In the genomic region with DNA sequence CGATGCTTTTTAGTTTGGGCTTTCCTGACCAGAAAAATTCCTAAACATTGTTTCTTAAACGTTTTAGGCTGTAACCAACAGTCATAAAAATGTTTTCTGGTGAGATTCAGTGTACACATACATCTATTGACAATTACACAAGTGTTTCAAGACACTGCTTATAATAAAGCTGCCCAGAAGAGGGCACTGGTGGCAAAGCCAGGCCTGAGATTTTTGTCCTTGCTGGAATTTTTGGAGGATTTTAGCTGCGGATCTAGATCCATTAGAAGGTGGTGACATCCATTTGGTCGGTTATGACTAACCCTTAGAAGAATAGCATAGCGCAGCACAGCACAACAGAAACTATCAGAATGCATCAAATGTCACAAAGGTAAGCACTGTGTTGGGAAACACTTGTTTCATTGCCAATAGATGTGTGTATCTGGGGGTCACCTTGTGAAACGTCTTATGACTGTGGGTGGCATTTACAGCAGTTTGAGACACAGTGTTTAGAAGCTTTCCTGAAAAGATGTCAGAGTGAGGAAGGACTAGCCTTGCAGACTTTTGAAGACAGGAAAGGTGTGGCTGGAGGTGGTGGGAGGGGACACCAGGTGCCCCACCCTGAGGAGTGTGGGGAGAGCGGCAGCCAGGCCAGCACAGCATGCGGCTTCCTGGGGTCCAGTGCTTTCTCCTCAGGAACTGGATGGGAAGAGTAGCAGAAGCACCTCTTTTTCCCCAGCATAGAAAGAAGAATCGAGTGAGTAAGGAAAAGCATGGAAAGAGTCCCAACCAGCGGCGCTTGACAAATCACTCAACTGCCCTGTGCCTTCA, we compare ENCODE assay signal across 8 cellular contexts. TPM values are rescaled to one million over a fixed set of nuclear protein-coding genes. Genes with fewer than 3 reads are reported as not detected.
DNase-seq lines count a peak whose midpoint lies in the region; ATAC-seq, FAIRE-seq and TF ChIP-seq lines count a peak whose summit lies in the region.

No MANE protein-coding gene starts in this region.

- no peak for TF ChIP-seq POLR2A in endothelial cell of umbilical vein (IDR thresholded peaks at IDR 0.05; ENCODE audit: low read depth, low read length)

- BruUV-seq in endothelial cell of umbilical vein (replicated peaks; lab: Mats Ljungman, UMichigan), result no TSS peak

- no peaks in the 10 kb centered on the region for H3K4me1 ChIP-seq in endothelial cell of umbilical vein (ENCODE audit: control insufficient read depth, extremely low read depth, insufficient read depth, low read length)
- no peaks in the 10 kb centered on the region for H3K4me1 ChIP-seq in osteoblast (ENCODE audit: insufficient read depth, low read length)

- H3K4me3 ChIP-seq in endothelial cell of umbilical vein (replicated peaks in 1 of 3; ENCODE audit: insufficient read depth in 1 of 3, low read depth in 1 of 3, low read length in 3 of 3) (no peak overlapping the region), osteoblast (ENCODE audit: insufficient read depth, low read length) (no peak overlapping the region)

- no peaks in the 10 kb centered on the region for H3K9me3 ChIP-seq in endothelial cell of umbilical vein (replicated peaks; ENCODE audit: control insufficient read depth, insufficient read depth, low read length)
- H3K9me3 ChIP-seq in osteoblast (ENCODE audit: low read depth, low read length), result no peaks in the 10 kb centered on the region

- ATAC-seq in HG02623 (IDR thresholded peaks at IDR 0.05; ENCODE audit: unreplicated experiment) (no peak), HG02588 (IDR thresholded peaks at IDR 0.05; ENCODE audit: unreplicated experiment) (no peak)

- peak; percentile 67 for FAIRE-seq in endothelial cell of umbilical vein (lab: Jason Lieb, UNC)

- H3K79me2 ChIP-seq in endothelial cell of umbilical vein (ENCODE audit: control insufficient read depth, insufficient read depth, low read length) (no peaks in the 10 kb centered on the region), osteoblast (ENCODE audit: insufficient read depth, low read length) (no peaks in the 10 kb centered on the region)

- dilution Hi-C loops in endothelial cell of umbilical vein (cut with MboI; ENCODE audit: extremely low pct_ligation_motif_present, low sequenced_read_pairs), result no loop called here

- peak; percentile 25 to 29 for TF ChIP-seq CTCF in endothelial cell of umbilical vein (IDR thresholded peaks at IDR 0.05; ENCODE audit: extremely low read depth in 1 of 2, insufficient read depth in 1 of 2, low read depth in 1 of 2, low read length in 2 of 2)
- TF ChIP-seq CTCF in osteoblast (IDR thresholded peaks at IDR 0.05; ENCODE audit: extremely low read depth, low read depth, low read length), result peak; percentile 74

- H2AFZ ChIP-seq in endothelial cell of umbilical vein (ENCODE audit: low read depth, low read length), result no peak overlapping the region
- H2AFZ ChIP-seq in osteoblast (ENCODE audit: low read length), result no peak overlapping the region

- H4K20me1 ChIP-seq in endothelial cell of umbilical vein (replicated peaks; ENCODE audit: control insufficient read depth, extremely low read depth, insufficient read depth, low read length), result no peaks in the 10 kb centered on the region
- no peaks in the 10 kb centered on the region for H4K20me1 ChIP-seq in osteoblast (ENCODE audit: insufficient read depth, low read length)

- no peak overlapping the region for H3K9ac ChIP-seq in endothelial cell of umbilical vein (replicated peaks; ENCODE audit: extremely low read depth, insufficient read depth, low read length)

- H3K27ac ChIP-seq in endothelial cell of umbilical vein (ENCODE audit: insufficient read depth, low read depth, low read length) (no peak overlapping the region), osteoblast (ENCODE audit: low read depth, low read length) (no peak overlapping the region)

- DNase-seq in ELF-1 (ENCODE audit: low read depth, low spot score) (peak; percentile 31), NCI-H460 (ENCODE audit: extremely low read depth, low read depth) (peak; percentile 12), endothelial cell of umbilical vein (ENCODE audit: low read depth, low spot score) (peak; percentile 37), osteoblast (ENCODE audit: insufficient read length, low spot score, missing footprints) (no peak), D341Med (ENCODE audit: low spot score) (no peak)
- DNase-seq in effector CD4-positive, alpha-beta T cell, result no peak

- intact Hi-C loops in endothelial cell of umbilical vein (cut with micrococcal nuclease), result loop anchor here (2.0 kb wide), 2 partner anchors 45 to 73 kb away; partner anchors contain the start of gene ITFG2

- CTCF ChIA-PET in endothelial cell of umbilical vein (lab: Charles Lee), result interaction anchor here (0.6 to 1.8 kb wide), 14 partner anchors 9 to 301 kb away, joined by 3 to 38 read pairs (median 4); partner anchors contain the start of gene ITFG2

- no peaks in the 10 kb centered on the region for H3K36me3 ChIP-seq in endothelial cell of umbilical vein (ENCODE audit: control insufficient read depth in 2 of 2, extremely low read depth in 1 of 2, insufficient read depth in 2 of 2, low read length in 2 of 2)
- no peaks in the 10 kb centered on the region for H3K36me3 ChIP-seq in osteoblast (ENCODE audit: insufficient read depth, low read length)

- H3K27me3 ChIP-seq in endothelial cell of umbilical vein (ENCODE audit: control insufficient read depth in 2 of 2, insufficient read depth in 2 of 2, low read length in 2 of 2) (no peaks in the 10 kb centered on the region), osteoblast (ENCODE audit: insufficient read depth, low read length) (peaks cover 51% of the 10 kb centered on the region)

- H3K4me2 ChIP-seq in endothelial cell of umbilical vein (ENCODE audit: insufficient read depth, low read length) (no peak overlapping the region), osteoblast (ENCODE audit: insufficient read depth, low read length) (no peak overlapping the region)

- H3K9me1 ChIP-seq in endothelial cell of umbilical vein (replicated peaks; ENCODE audit: control insufficient read depth, extremely low read depth, insufficient read depth, low read length), result no peaks in the 10 kb centered on the region

- POLR2A ChIA-PET in endothelial cell of umbilical vein (lab: Charles Lee), result no interaction called here

TF ChIP-seq in endothelial cell of umbilical vein, 7 proteins besides CTCF, POLR2A, EP300 and RAD21:
- TF ChIP-seq MYC (IDR thresholded peaks at IDR 0.05; ENCODE audit: low read depth, low read length), result no peak
- no peak for TF ChIP-seq FOS (IDR thresholded peaks at IDR 0.05; ENCODE audit: borderline replicate concordance, insufficient read depth, low read length)
- TF ChIP-seq EZH2 (IDR thresholded peaks at IDR 0.05; ENCODE audit: borderline replicate concordance, low read depth, low read length, severe bottlenecking), result no peak

RNA-seq across cellular contexts. Expression of gene FKBP4, which starts 54.7 kb away (rescaled TPM):
- total RNA-seq in NCI-H460 (2014; rRNA removed; shearing (Covaris generic)), result 41.8 and 47.7 TPM in 2 replicates
- 58.0 and 89.9 TPM in 2 replicates for polyA plus RNA-seq in NCI-H460 (2014; cell fraction: nucleus; rRNA removed)
- total RNA-seq in endothelial cell of umbilical vein (74.1 and 85.6 TPM in 2 replicates), osteoblast (14.4 and 17.4 TPM in 2 replicates)
- 26.5 and 31.0 TPM in 2 replicates for polyA plus RNA-seq in endothelial cell of umbilical vein
- polyA plus RNA-seq in endothelial cell of umbilical vein (2011; cell fraction: cytosol; rRNA removed), result 42.4 and 48.7 TPM in 2 replicates
- polyA plus RNA-seq in endothelial cell of umbilical vein (2011; cell fraction: nucleus; rRNA removed), result 51.9 and 53.9 TPM in 2 replicates
- 76.5 and 84.5 TPM in 2 replicates for polyA plus RNA-seq in endothelial cell of umbilical vein (2012)
- 37.4 and 42.8 TPM in 2 replicates for polyA minus RNA-seq in endothelial cell of umbilical vein
- 69.3 TPM for polyA minus RNA-seq in endothelial cell of umbilical vein (2011; cell fraction: cytosol; rRNA and poly(A)+ RNA removed)
- polyA minus RNA-seq in endothelial cell of umbilical vein (2011; cell fraction: nucleus; rRNA and poly(A)+ RNA removed), result 14.3 and 17.3 TPM in 2 replicates

Comparison
In these comparisons a context has a peak if more than half of its experiments do, and no peak if none do; other contexts are left out.
1. DNase-seq: peak in ELF-1 (single experiment), NCI-H460 (single experiment) and endothelial cell of umbilical vein (single experiment); none in osteoblast (single experiment), D341Med (single experiment) and effector CD4-positive, alpha-beta T cell (single experiment).